ENCODE assay signal across 1 cellular context in genomic region chr20:63709149-63709527, GRCh38.
TF ChIP-seq lines count a peak whose summit lies in the region.

No MANE protein-coding gene starts in this region.

TF ChIP-seq in endothelial cell of umbilical vein, 7 proteins besides CTCF, POLR2A, EP300 and RAD21:
- TF ChIP-seq MYC (IDR thresholded peaks at IDR 0.05; ENCODE audit: low read depth, low read length) (no peak), JUN (IDR thresholded peaks at IDR 0.05; ENCODE audit: borderline replicate concordance, insufficient read depth, insufficient read length, low read depth) (no peak), MAX (IDR thresholded peaks at IDR 0.05; ENCODE audit: insufficient read depth, insufficient read length) (no peak), FOS (IDR thresholded peaks at IDR 0.05; ENCODE audit: borderline replicate concordance, insufficient read depth, low read length) (no peak)
